In genomic region chr2:237715459-237715947, GRCh38 we compare ENCODE assay signal across 9 cellular contexts.
DNase-seq lines count a peak whose midpoint lies in the region; ATAC-seq and TF ChIP-seq lines count a peak whose summit lies in the region.
"Had no signal": no experiment of that assay in that cellular context is flagged by ENCODE, and none has a peak within 500 bp of the region (broad histone marks: within the 10 kb centered on the region; RNA-seq: fewer than 3 reads in every experiment).

No MANE protein-coding gene starts in this region.

- intact Hi-C loops in Caco-2 (cut with micrococcal nuclease; ENCODE audit: unreplicated experiment): loop anchor here (2.0 kb wide), 1 partner anchor 23 kb away; no protein-coding TSS in a partner anchor
- intact Hi-C loops in left cardiac atrium (cut with DNase I): no loop called here

- POLR2A ChIA-PET in Caco-2 (lab: Charles Lee): interaction anchor here (0.6 to 0.8 kb wide), 3 partner anchors 22 to 134 kb away, joined by 3 to 7 read pairs (median 4); no protein-coding TSS in a partner anchor

- DNase-seq in Caco-2: peak; percentile 70 to 74
- DNase-seq in SK-N-MC (ENCODE audit: low read depth, low spot score): no peak
- no peak for DNase-seq in left cardiac atrium
- DNase-seq in progenitor cell of endocrine pancreas (ENCODE audit: low spot score, unreplicated experiment): no peak
- no peak for DNase-seq in NOMO-1 (lab: John Stamatoyannopoulos, UW; ENCODE audit: unreplicated experiment in 2 of 2)
- no peak for DNase-seq in cerebellar cortex (ENCODE audit: low spot score)
- DNase-seq in DMS114 treated with DMSO at 0.1 percent for 48 hours (lab: John Stamatoyannopoulos, UW; ENCODE audit: unreplicated experiment): no peak
- no peak for DNase-seq in NAMALWA (ENCODE audit: low spot score)
- DNase-seq: occipital lobe had no signal

- BruUV-seq in Caco-2 (replicated peaks; lab: Mats Ljungman, UMichigan): no TSS peak

- no peak overlapping the region for H3K27ac ChIP-seq in SK-N-MC

- no peaks in the 10 kb centered on the region; the same call in 1 of the 2 replicates for H3K36me3 ChIP-seq in Caco-2 (ENCODE audit: control insufficient read depth, insufficient read depth, low read length)
- H3K36me3 ChIP-seq in SK-N-MC (ENCODE audit: insufficient read depth, low read length): no peaks in the 10 kb centered on the region; the same call in 1 of the 2 replicates

- H3K27ac Mint-ChIP-seq in Caco-2 (ENCODE audit: unreplicated experiment): peak overlapping the region; percentile 84
- H3K27ac Mint-ChIP-seq in progenitor cell of endocrine pancreas: peak overlapping the region; percentile 94

- H3K9me3 Mint-ChIP-seq in Caco-2 (ENCODE audit: unreplicated experiment) (no peaks in the 10 kb centered on the region), progenitor cell of endocrine pancreas (ENCODE audit: low read depth) (no peaks in the 10 kb centered on the region)

- peak overlapping the region; percentile 78 for H3K4me3 Mint-ChIP-seq in Caco-2 (ENCODE audit: unreplicated experiment)
- H3K4me3 Mint-ChIP-seq in progenitor cell of endocrine pancreas (ENCODE audit: low read depth): peak overlapping the region; percentile 11

- peak overlapping the region; percentile 41 for H3K9ac ChIP-seq in SK-N-MC (ENCODE audit: insufficient read length)

- H3K36me3 Mint-ChIP-seq in Caco-2 (ENCODE audit: insufficient read depth, unreplicated experiment): peaks cover 22% of the 10 kb centered on the region
- H3K36me3 Mint-ChIP-seq in progenitor cell of endocrine pancreas (ENCODE audit: insufficient read depth): peaks cover 8% of the 10 kb centered on the region

- H3K9me3 ChIP-seq in Caco-2: no peaks in the 10 kb centered on the region
- no peaks in the 10 kb centered on the region for H3K9me3 ChIP-seq in SK-N-MC (ENCODE audit: low read depth, low read length)

- CTCF ChIA-PET in Caco-2 (lab: Charles Lee): interaction anchor here (0.6 to 1.5 kb wide), 6 partner anchors 13 to 203 kb away, joined by 3 to 10 read pairs (median 5); no protein-coding TSS in a partner anchor

- H3K4me1 Mint-ChIP-seq in Caco-2 (ENCODE audit: low read depth, unreplicated experiment): peaks cover 19% of the 10 kb centered on the region
- peaks cover 20% of the 10 kb centered on the region for H3K4me1 Mint-ChIP-seq in progenitor cell of endocrine pancreas (ENCODE audit: low read depth)

- H3K4me1 ChIP-seq in Caco-2: peaks cover 19% of the 10 kb centered on the region; the same call in 1 of the 2 replicates

- ATAC-seq in left cardiac atrium: peak; percentile 69 to 73

- TF ChIP-seq CTCF in Caco-2 (IDR thresholded peaks at IDR 0.05; ENCODE audit: insufficient read depth in 1 of 2, low read depth in 1 of 2, low read length in 1 of 2, severe bottlenecking in 1 of 2, unreplicated experiment in 1 of 2) (no peak), progenitor cell of endocrine pancreas (IDR thresholded peaks at IDR 0.05; ENCODE audit: unreplicated experiment) (no peak)

- H3K27me3 ChIP-seq in Caco-2 (replicated peaks; ENCODE audit: control insufficient read depth, insufficient read depth, low read length): no peaks in the 10 kb centered on the region

- no peaks in the 10 kb centered on the region for H3K27me3 Mint-ChIP-seq in Caco-2 (ENCODE audit: insufficient read depth, unreplicated experiment)
- no peaks in the 10 kb centered on the region for H3K27me3 Mint-ChIP-seq in progenitor cell of endocrine pancreas

- H3K4me3 ChIP-seq in Caco-2 (ENCODE audit: low read depth, low read length) (peak overlapping the region; percentile 43), SK-N-MC (no peak overlapping the region)

Comparison
In these comparisons a context has a peak if more than half of its experiments do, and no peak if none do; other contexts are left out.
1. DNase-seq: peak in Caco-2 (2 of 2); none in SK-N-MC (single experiment), left cardiac atrium (single experiment), progenitor cell of endocrine pancreas (single experiment), NOMO-1 (0 of 2), cerebellar cortex (single experiment), DMS114 treated with DMSO at 0.1 percent for 48 hours (single experiment) and NAMALWA (single experiment).